ENCODE assay signal across 1 cellular context in the genomic region with DNA sequence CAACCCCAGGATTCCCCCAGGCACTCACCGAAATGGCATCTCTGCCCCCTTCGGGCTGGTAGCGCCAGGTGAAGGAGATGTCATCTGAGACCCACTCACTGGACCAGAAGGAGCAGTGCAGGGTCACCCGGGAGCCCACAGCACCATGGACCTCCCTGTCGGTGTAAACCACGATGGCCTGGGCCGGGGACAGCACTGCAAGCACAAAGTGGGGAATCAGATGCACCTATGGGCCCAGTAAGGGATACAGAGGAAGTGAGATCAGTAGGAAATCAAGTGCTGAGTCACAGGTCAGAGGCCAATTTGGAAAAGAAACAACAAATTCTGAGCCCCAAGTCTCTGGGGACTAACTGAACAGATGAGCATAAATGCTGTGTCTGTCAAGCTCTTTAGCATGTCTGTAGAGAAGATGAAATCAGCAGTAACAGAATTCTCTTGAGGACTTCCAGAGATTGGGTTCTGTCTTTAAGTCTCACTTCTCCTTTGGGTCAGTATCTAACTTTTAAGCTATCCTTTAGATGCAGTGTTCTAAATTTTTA.
TF ChIP-seq lines count a peak whose summit lies in the region.

No MANE protein-coding gene starts in this region.

TF ChIP-seq in SK-N-SH treated with all-trans-retinoic acid at 6 μM for 48 hours, 23 proteins besides CTCF, POLR2A, EP300 and RAD21 (continued from another document):
- TF ChIP-seq, protein P1, sequence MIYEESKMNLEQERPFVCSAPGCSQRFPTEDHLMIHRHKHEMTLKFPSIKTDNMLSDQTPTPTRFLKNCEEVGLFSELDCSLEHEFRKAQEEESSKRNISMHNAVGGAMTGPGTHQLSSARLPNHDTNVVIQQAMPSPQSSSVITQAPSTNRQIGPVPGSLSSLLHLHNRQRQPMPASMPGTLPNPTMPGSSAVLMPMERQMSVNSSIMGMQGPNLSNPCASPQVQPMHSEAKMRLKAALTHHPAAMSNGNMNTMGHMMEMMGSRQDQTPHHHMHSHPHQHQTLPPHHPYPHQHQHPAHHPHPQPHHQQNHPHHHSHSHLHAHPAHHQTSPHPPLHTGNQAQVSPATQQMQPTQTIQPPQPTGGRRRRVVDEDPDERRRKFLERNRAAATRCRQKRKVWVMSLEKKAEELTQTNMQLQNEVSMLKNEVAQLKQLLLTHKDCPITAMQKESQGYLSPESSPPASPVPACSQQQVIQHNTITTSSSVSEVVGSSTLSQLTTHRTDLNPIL (CRISPR knock-in tag; IDR thresholded peaks at IDR 0.05; ENCODE audit: low read depth): no peak
